ENCODE assay signal across 21 cellular contexts in the genomic region with DNA sequence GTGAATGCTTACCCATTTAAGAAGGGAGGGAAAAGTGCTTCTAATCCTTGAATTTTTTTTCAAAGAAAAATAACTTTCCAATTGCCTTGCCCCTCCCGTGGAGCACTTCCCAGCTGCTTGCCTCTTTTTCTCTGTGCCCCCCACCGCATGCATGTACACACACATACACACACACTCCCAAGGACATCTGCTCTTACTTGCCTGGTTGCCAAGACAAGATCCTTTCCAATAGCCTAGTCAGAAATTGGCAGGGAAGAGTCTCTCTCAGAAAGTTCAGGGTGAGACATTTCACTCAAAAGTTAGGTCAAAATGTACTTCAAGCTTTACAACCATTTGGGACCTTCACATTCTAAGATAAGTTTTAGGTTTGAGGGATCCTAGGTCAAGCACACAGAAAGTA. TPM values are rescaled to one million over a fixed set of nuclear protein-coding genes. Genes with fewer than 3 reads are reported as not detected.
DNase-seq lines count a peak whose midpoint lies in the region; ATAC-seq and TF ChIP-seq lines count a peak whose summit lies in the region.
"Had no signal": no experiment of that assay in that cellular context is flagged by ENCODE, and none has a peak within 500 bp of the region (broad histone marks: within the 10 kb centered on the region; RNA-seq: fewer than 3 reads in every experiment).

No MANE protein-coding gene starts in this region.

- H3K36me3 Mint-ChIP-seq in chondrocyte (ENCODE audit: low read depth) = peaks cover 4% of the 10 kb centered on the region
- H3K36me3 Mint-ChIP-seq: IgD-negative memory B cell had no signal

- peaks cover 83% of the 10 kb centered on the region for H3K79me2 ChIP-seq in Loucy (ENCODE audit: insufficient read depth, low read length)

- no peaks in the 10 kb centered on the region for H3K9me3 ChIP-seq in Loucy (ENCODE audit: insufficient read depth, low read depth, low read length)

- peak overlapping the region; percentile 100 for H3K9ac ChIP-seq in Loucy (ENCODE audit: low read depth, low read length, poor library complexity, severe bottlenecking)

- ATAC-seq in GM18909 (IDR thresholded peaks at IDR 0.05; ENCODE audit: poor library complexity, unreplicated experiment) = no peak
- ATAC-seq: PC-3, SK-N-SH treated with all-trans-retinoic acid at 6 μM for 48 hours had no signal

- H3K36me3 ChIP-seq in Loucy (ENCODE audit: insufficient read depth, low read length) = peaks cover 70% of the 10 kb centered on the region

- H3K9me2 ChIP-seq in Loucy (replicated peaks; ENCODE audit: low read depth, low read length) = no peaks in the 10 kb centered on the region

- peak overlapping the region; percentile 84 for H3K4me3 ChIP-seq in Loucy (ENCODE audit: low read length, poor library complexity, severe bottlenecking)
- H3K4me3 ChIP-seq in fibroblast of the aortic adventitia (ENCODE audit: low read depth, low read length) = no peak overlapping the region

- no peaks in the 10 kb centered on the region for H3K9me3 Mint-ChIP-seq in chondrocyte (ENCODE audit: low read depth)
- H3K9me3 Mint-ChIP-seq: HFFc6 had no signal

- H3F3A ChIP-seq in Loucy (ENCODE audit: low read depth) = peaks cover 26% of the 10 kb centered on the region

- H2AFZ ChIP-seq in Loucy (ENCODE audit: low read length) = no peak overlapping the region

- peaks cover 10% of the 10 kb centered on the region for H3K4me1 Mint-ChIP-seq in chondrocyte (ENCODE audit: low read depth)
- H3K4me1 Mint-ChIP-seq: IgD-negative memory B cell had no signal

- peaks cover 96% of the 10 kb centered on the region for H3K4me1 ChIP-seq in Loucy (ENCODE audit: insufficient read depth, low read length, poor library complexity, severe bottlenecking)

- H3K27me3 Mint-ChIP-seq in chondrocyte (ENCODE audit: low read depth) = no peaks in the 10 kb centered on the region
- H3K27me3 Mint-ChIP-seq: IgD-negative memory B cell had no signal

- peak overlapping the region; percentile 92 for H3K4me2 ChIP-seq in Loucy (ENCODE audit: low read depth, low read length, poor library complexity, severe bottlenecking)

- peak overlapping the region; percentile 20 for H3K27ac Mint-ChIP-seq in chondrocyte (ENCODE audit: unreplicated experiment)
- H3K27ac Mint-ChIP-seq: HFFc6 had no signal

- no peaks in the 10 kb centered on the region for H3K27me3 ChIP-seq in Loucy (ENCODE audit: insufficient read depth, low read length, poor library complexity, severe bottlenecking)

- TF ChIP-seq CTCF in Loucy (conservative IDR thresholded peaks at IDR 0.05; ENCODE audit: low read length) (no peak), chondrocyte (IDR thresholded peaks at IDR 0.05) (no peak), fibroblast of the aortic adventitia (IDR thresholded peaks at IDR 0.05; ENCODE audit: insufficient read depth, low read length) (no peak)

- H3K4me3 Mint-ChIP-seq in chondrocyte (ENCODE audit: unreplicated experiment) = no peak overlapping the region
- H3K4me3 Mint-ChIP-seq: HFFc6, IgD-negative memory B cell had no signal

- DNase-seq in chondrocyte (ENCODE audit: low spot score) (no peak), fibroblast of the aortic adventitia (ENCODE audit: low read depth) (peak; percentile 59), superior temporal gyrus (ENCODE audit: extremely low spot score) (peak; percentile 13), NCI-H748 treated with DMSO at 0.1 percent for 48 hours (lab: John Stamatoyannopoulos, UW) (no peak)
- no peak for DNase-seq in stimulated activated CD4-positive, alpha-beta T cell treated with anti-CD3 and anti-CD28 coated beads, Interleukin-1b, Interleukin-23, amount 100 ng/mL, for 48 hours
- DNase-seq: ACHN, AML-193, DMS79, HFFc6, Kasumi-1, NCI-H1092 treated with DMSO at 0.1 percent for 48 hours, NCI-H146, NCI-H2081, NCI-H510A, NCI-H82, PC-3, SIG-M5 had no signal

- peaks cover 6% of the 10 kb centered on the region for H4K20me1 ChIP-seq in Loucy (ENCODE audit: insufficient read depth, low read length, poor library complexity, severe bottlenecking)

RNA-seq across cellular contexts. Expression of gene HHIP, which starts 10.9 kb away (rescaled TPM):
- total RNA-seq in chondrocyte (28.5 to 38.3 TPM (median 32.4 TPM) in 3 replicates), fibroblast of the aortic adventitia (ENCODE audit: low replicate concordance) (3.8 and 16.0 TPM in 2 replicates)

Comparison
In these comparisons a context has a peak if more than half of its experiments do, and no peak if none do; other contexts are left out.
1. DNase-seq: peak in fibroblast of the aortic adventitia (single experiment) and superior temporal gyrus (single experiment); none in chondrocyte (single experiment), stimulated activated CD4-positive, alpha-beta T cell treated with anti-CD3 and anti-CD28 coated beads, Interleukin-1b, Interleukin-23, amount 100 ng/mL, for 48 hours (single experiment) and NCI-H748 treated with DMSO at 0.1 percent for 48 hours (single experiment).